Comparison of ENCODE assay signal across 8 cellular contexts in the genomic region with DNA sequence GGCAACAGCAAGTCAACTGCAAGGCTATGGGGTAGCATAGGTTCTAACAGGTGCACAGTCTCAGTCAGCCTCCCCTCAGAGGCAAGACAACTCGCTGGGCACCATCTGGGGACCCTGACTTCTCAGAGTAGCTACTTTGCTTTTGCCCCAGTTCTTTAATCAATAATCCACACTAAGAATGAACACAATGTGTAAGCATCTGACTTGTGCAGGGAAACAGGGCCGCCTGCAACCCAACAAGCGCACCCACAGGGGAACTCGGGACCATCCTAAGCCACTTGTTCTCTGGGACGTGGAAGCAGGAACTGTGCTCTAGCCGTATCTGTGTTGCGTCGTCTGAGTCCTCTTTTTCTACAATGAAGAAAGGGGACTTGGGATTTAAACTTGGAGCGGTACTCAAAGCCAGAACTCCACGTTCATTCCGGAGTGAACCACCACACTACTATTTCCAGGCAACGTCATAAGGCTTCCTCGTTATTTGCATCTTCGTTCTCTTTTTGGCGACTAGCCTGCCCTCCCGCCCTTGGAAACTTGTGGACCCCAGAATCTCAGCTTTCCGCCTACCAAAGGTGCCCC. TPM values are rescaled to one million over a fixed set of nuclear protein-coding genes. Genes with fewer than 3 reads are reported as not detected.
DNase-seq lines count a peak whose midpoint lies in the region; ATAC-seq and TF ChIP-seq lines count a peak whose summit lies in the region.

No MANE protein-coding gene starts in this region.

- H3K4me3 ChIP-seq in WERI-Rb-1 (ENCODE audit: low read depth, low read length) (peak overlapping the region; percentile 71), foreskin fibroblast (ENCODE audit: low read depth in 1 of 2, low read length in 2 of 2) (peak overlapping the region; percentile 54 to 65)

- TF ChIP-seq CTCF in WERI-Rb-1 (IDR thresholded peaks at IDR 0.05; ENCODE audit: low read depth, low read length) (no peak), foreskin fibroblast (IDR thresholded peaks at IDR 0.05; ENCODE audit: low read depth, low read length) (no peak), omental fat pad (IDR thresholded peaks at IDR 0.05) (no peak), GM20000 (IDR thresholded peaks at IDR 0.05; ENCODE audit: extremely low read depth, missing control alignments) (no peak)

- H3K27me3 ChIP-seq in WERI-Rb-1 (ENCODE audit: insufficient read depth, low read depth, severe bottlenecking), result no peaks in the 10 kb centered on the region

- H3K9me3 ChIP-seq in WERI-Rb-1 (ENCODE audit: severe bottlenecking), result no peaks in the 10 kb centered on the region

- H3K36me3 ChIP-seq in WERI-Rb-1, result no peaks in the 10 kb centered on the region

- DNase-seq in CD1c-positive myeloid dendritic cell (ENCODE audit: extremely low spot score) (peak; percentile 45), WERI-Rb-1 (no peak), foreskin fibroblast (no peak), omental fat pad (ENCODE audit: low spot score) (no peak), mucosa of gallbladder (ENCODE audit: low spot score) (no peak), GM20000 (ENCODE audit: low spot score) (no peak)
- no peak for DNase-seq in stimulated activated CD4-positive, alpha-beta T cell treated with anti-CD3 and anti-CD28 coated beads, Interleukin-4, amount 100 ng/mL, for 4 hours

- no peak overlapping the region for H3K27ac ChIP-seq in WERI-Rb-1

- ATAC-seq in omental fat pad (ENCODE audit: low FRiP score), result peak; percentile 1
- no peak for ATAC-seq in GM18873 (IDR thresholded peaks at IDR 0.05; ENCODE audit: low FRiP score, unreplicated experiment)

RNA-seq across cellular contexts. Expression of a gene that starts 1.8 kb away (rescaled TPM):
- total RNA-seq in omental fat pad (10 to 100 TPM in 1 of 4 donors, 1 to 10 TPM in 3; 7.9 to 11.5 (median 9.4) TPM), mucosa of gallbladder (19.3 TPM)

RNA-seq across cellular contexts. Expression of a gene that starts 3.7 kb away (rescaled TPM):
- total RNA-seq in omental fat pad (not detected), mucosa of gallbladder (not detected)

RNA-seq across cellular contexts. Expression of a gene that starts 45.5 kb away (rescaled TPM):
- 10 to 100 TPM; 28.6 to 48.6 (median 31.2) TPM for total RNA-seq in omental fat pad
- 12.0 TPM for total RNA-seq in mucosa of gallbladder
